8 cellular contexts compared by ENCODE assay signal in genomic region chr12:122834921-122835692, GRCh38. TPM values are rescaled to one million over a fixed set of nuclear protein-coding genes. Genes with fewer than 3 reads are reported as not detected.
DNase-seq lines count a peak whose midpoint lies in the region; ATAC-seq, FAIRE-seq and TF ChIP-seq lines count a peak whose summit lies in the region.

A gene with protein sequence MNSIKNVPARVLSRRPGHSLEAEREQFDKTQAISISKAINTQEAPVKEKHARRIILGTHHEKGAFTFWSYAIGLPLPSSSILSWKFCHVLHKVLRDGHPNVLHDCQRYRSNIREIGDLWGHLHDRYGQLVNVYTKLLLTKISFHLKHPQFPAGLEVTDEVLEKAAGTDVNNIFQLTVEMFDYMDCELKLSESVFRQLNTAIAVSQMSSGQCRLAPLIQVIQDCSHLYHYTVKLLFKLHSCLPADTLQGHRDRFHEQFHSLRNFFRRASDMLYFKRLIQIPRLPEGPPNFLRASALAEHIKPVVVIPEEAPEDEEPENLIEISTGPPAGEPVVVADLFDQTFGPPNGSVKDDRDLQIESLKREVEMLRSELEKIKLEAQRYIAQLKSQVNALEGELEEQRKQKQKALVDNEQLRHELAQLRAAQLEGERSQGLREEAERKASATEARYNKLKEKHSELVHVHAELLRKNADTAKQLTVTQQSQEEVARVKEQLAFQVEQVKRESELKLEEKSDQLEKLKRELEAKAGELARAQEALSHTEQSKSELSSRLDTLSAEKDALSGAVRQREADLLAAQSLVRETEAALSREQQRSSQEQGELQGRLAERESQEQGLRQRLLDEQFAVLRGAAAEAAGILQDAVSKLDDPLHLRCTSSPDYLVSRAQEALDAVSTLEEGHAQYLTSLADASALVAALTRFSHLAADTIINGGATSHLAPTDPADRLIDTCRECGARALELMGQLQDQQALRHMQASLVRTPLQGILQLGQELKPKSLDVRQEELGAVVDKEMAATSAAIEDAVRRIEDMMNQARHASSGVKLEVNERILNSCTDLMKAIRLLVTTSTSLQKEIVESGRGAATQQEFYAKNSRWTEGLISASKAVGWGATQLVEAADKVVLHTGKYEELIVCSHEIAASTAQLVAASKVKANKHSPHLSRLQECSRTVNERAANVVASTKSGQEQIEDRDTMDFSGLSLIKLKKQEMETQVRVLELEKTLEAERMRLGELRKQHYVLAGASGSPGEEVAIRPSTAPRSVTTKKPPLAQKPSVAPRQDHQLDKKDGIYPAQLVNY (plus strand): TSS chr12:122835457. CDS start chr12:122835551, 94 bp downstream.

- H3K4me1 ChIP-seq in body of pancreas (peaks cover 43% of the 10 kb centered on the region), iPS-20b (ENCODE audit: insufficient read depth, low read length) (peaks cover 6% of the 10 kb centered on the region; the same call in 1 of the 2 replicates), smooth muscle cell (ENCODE audit: low read depth) (peaks cover 6% of the 10 kb centered on the region)

- 0 to 1% methylated on average over 3 to 39 of the region's 76 CpGs for WGBS in body of pancreas, 2 donors
- WGBS in smooth muscle cell (ENCODE audit: low lambda C conversion rate) = 0% methylated on average over 2 of the region's 76 CpGs

- H3K79me2 ChIP-seq in smooth muscle cell (ENCODE audit: low read depth) = no peaks in the 10 kb centered on the region

- DNase-seq in D341Med (ENCODE audit: low spot score) (peak; percentile 92), T-helper 22 cell (ENCODE audit: low read depth) (peak; percentile 31), body of pancreas (peak; percentile 45 to 69 (median 56)), smooth muscle cell (lab: John Stamatoyannopoulos, UW; ENCODE audit: unreplicated experiment) (no peak), D721Med (ENCODE audit: insufficient read length, low spot score) (no peak), NCI-H2196 (lab: John Stamatoyannopoulos, UW; ENCODE audit: unreplicated experiment) (no peak)

- H3F3A ChIP-seq in smooth muscle cell (ENCODE audit: low read depth) = no peaks in the 10 kb centered on the region

- H3K36me3 ChIP-seq in body of pancreas (replicated peaks in 1 of 2; ENCODE audit: insufficient read depth in 1 of 2, low read depth in 2 of 2) (no peaks in the 10 kb centered on the region), iPS-20b (ENCODE audit: insufficient read depth, low read depth, low read length) (no peaks in the 10 kb centered on the region), smooth muscle cell (ENCODE audit: low read depth) (no peaks in the 10 kb centered on the region)

- ATAC-seq in HG02642 (IDR thresholded peaks at IDR 0.05; ENCODE audit: poor library complexity, unreplicated experiment) = peak; percentile 46
- ATAC-seq in body of pancreas = peak; percentile 54

- TF ChIP-seq CTCF in body of pancreas (IDR thresholded peaks at IDR 0.05) (no peak), smooth muscle cell (IDR thresholded peaks at IDR 0.05; ENCODE audit: borderline replicate concordance, insufficient read depth, poor library complexity, severe bottlenecking) (no peak), D721Med (IDR thresholded peaks at IDR 0.05; ENCODE audit: insufficient read depth, missing control alignments) (no peak)

- no peak for FAIRE-seq in D721Med (lab: Jason Lieb, UNC)

- H3K4me3 ChIP-seq in body of pancreas (peak within 1 kb of the TSS; percentile 19 to 61), iPS-20b (ENCODE audit: low read length) (peak within 1 kb of the TSS; percentile 84), smooth muscle cell (peak within 1 kb of the TSS; percentile 65)

- peak within 1 kb of the TSS; percentile 99 for H3K4me2 ChIP-seq in smooth muscle cell

- peak within 1 kb of the TSS; percentile 56; the same call in 1 of the 2 replicates for H3K9ac ChIP-seq in iPS-20b (ENCODE audit: low read depth, low read length)
- peak within 1 kb of the TSS; percentile 40 for H3K9ac ChIP-seq in smooth muscle cell (ENCODE audit: low read depth)

- H3K27me3 ChIP-seq in body of pancreas (no peaks in the 10 kb centered on the region), iPS-20b (ENCODE audit: insufficient read depth, low read length) (peaks cover 46% of the 10 kb centered on the region), smooth muscle cell (ENCODE audit: low read depth) (peaks cover 7% of the 10 kb centered on the region)

- intact Hi-C loops in body of pancreas (cut with DNase I) = no loop called here

- H2AFZ ChIP-seq in smooth muscle cell (ENCODE audit: low read depth) = peak within 1 kb of the TSS; percentile 77

- TF ChIP-seq POLR2A in body of pancreas (IDR thresholded peaks at IDR 0.05) = no peak

- H3K9me3 ChIP-seq in body of pancreas (no peaks in the 10 kb centered on the region), iPS-20b (ENCODE audit: insufficient read depth, low read depth, low read length) (no peaks in the 10 kb centered on the region), smooth muscle cell (replicated peaks; ENCODE audit: low read depth) (no peaks in the 10 kb centered on the region)

- no peaks in the 10 kb centered on the region for H4K20me1 ChIP-seq in smooth muscle cell (ENCODE audit: low read depth)

- H3K27ac ChIP-seq in body of pancreas = peak within 1 kb of the TSS; percentile 68 to 93 (median 83)
- no peak within 1 kb of the TSS for H3K27ac ChIP-seq in iPS-20b (ENCODE audit: low read length)
- no peak within 1 kb of the TSS for H3K27ac ChIP-seq in smooth muscle cell (ENCODE audit: low read depth)

RNA-seq across cellular contexts. Expression of the gene that starts here (rescaled TPM):
- total RNA-seq in body of pancreas (100 to 1,000 TPM; 111 to 183 TPM), smooth muscle cell (7.4 and 27.8 TPM in 2 replicates)
- polyA plus RNA-seq in smooth muscle cell = 6.0 and 13.7 TPM in 2 replicates

Comparison
In these comparisons a context has a peak if more than half of its experiments do, and no peak if none do; other contexts are left out.
1. DNase-seq: peak in D341Med (single experiment), T-helper 22 cell (single experiment) and body of pancreas (4 of 4); none in smooth muscle cell (single experiment), D721Med (single experiment) and NCI-H2196 (single experiment).
2. H3K27ac ChIP-seq: peak in body of pancreas (4 of 4); none in iPS-20b (single experiment) and smooth muscle cell (single experiment).
3. Peak in every context shown above with its lines, with median percentiles within 50 percentile points of each other: H3K4me3 ChIP-seq.